Comparison of ENCODE assay signal across 12 cellular contexts in the genomic region with DNA sequence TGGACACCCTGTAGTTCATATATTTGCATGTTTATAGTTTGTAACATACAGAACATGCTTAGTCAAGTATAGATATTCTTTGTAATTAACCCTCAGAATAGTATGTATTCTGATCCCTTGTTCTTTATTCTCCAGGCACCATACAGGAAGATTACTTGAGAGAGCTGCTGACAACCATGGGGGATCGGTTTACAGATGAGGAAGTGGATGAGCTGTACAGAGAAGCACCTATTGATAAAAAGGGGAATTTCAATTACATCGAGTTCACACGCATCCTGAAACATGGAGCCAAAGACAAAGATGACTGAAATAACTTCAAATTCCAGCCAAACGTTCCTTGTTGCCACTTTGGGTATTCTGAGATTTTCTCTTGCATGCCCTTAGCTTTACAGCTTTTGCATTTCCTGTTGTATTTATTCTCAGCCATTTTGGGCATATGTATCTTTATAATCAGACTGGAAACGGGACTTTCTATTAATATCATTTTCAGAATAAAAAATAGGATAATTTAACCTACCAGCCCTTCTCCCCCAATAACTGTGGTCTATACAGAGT. TPM values are rescaled to one million over a fixed set of nuclear protein-coding genes. Genes with fewer than 3 reads are reported as not detected.
DNase-seq lines count a peak whose midpoint lies in the region; ATAC-seq, FAIRE-seq and TF ChIP-seq lines count a peak whose summit lies in the region.
"Had no signal": no experiment of that assay in that cellular context is flagged by ENCODE, and none has a peak within 500 bp of the region (broad histone marks: within the 10 kb centered on the region; RNA-seq: fewer than 3 reads in every experiment).

No MANE protein-coding gene starts in this region.

- TF ChIP-seq RAD21 in liver (IDR thresholded peaks at IDR 0.05): no peak

- H3K4me1 Mint-ChIP-seq in activated CD4-positive, alpha-beta memory T cell treated with anti-CD3 and anti-CD28 coated beads for 36 hours (ENCODE audit: low read depth): peaks cover 75% of the 10 kb centered on the region

- DNase-seq in heart right ventricle (no peak), left cardiac atrium (no peak), urothelium cell line (ENCODE audit: low spot score) (no peak), middle frontal gyrus (ENCODE audit: extremely low spot score, low spot score) (no peak)
- no peak for DNase-seq in activated CD4-positive, alpha-beta memory T cell treated with anti-CD3 and anti-CD28 coated beads for 36 hours
- no peak for DNase-seq in central memory CD4-positive, alpha-beta T cell
- DNase-seq: C1 segment of cervical spinal cord; effector CD4-positive, alpha-beta T cell; NCI-H1092 treated with DMSO at 0.1 percent for 48 hours; Peyer's patch had no signal

- H3K9ac ChIP-seq in liver (ENCODE audit: low read depth in 1 of 2, low read length in 2 of 2): peak overlapping the region in 1 of 2 donors; percentile 12

- H3K27ac ChIP-seq in heart right ventricle: peak overlapping the region in 9 of 10 donors; percentile 67 to 100 (median 99)
- H3K27ac ChIP-seq in liver (ENCODE audit: low read depth in 1 of 2, low read length in 2 of 2): peak overlapping the region; percentile 90 to 95

- no peaks in the 10 kb centered on the region for H3K27me3 ChIP-seq in heart right ventricle
- H3K27me3 ChIP-seq in liver (ENCODE audit: control insufficient read depth in 4 of 4, insufficient read depth in 4 of 4, low read length in 3 of 4): no peaks in the 10 kb centered on the region
- H3K27me3 ChIP-seq: Peyer's patch had no signal

- 32 to 37% methylated on average over 5 of the region's 5 CpGs for WGBS in heart right ventricle, 2 donors
- WGBS in liver: 74% methylated on average over 5 of the region's 5 CpGs

- POLR2A ChIA-PET in activated CD4-positive, alpha-beta memory T cell treated with anti-CD3 and anti-CD28 coated beads for 36 hours (lab: Charles Lee): interaction anchor here (0.9 kb wide), 1 partner anchor 193 kb away, joined by 3 read pairs; no protein-coding TSS in a partner anchor

- H3K9me3 Mint-ChIP-seq in activated CD4-positive, alpha-beta memory T cell treated with anti-CD3 and anti-CD28 coated beads for 36 hours: no peaks in the 10 kb centered on the region

- intact Hi-C loops in heart right ventricle (cut with DNase I) (no loop called here), left cardiac atrium (cut with DNase I) (no loop called here)
- intact Hi-C loops in activated CD4-positive, alpha-beta memory T cell treated with anti-CD3 and anti-CD28 coated beads for 36 hours (cut with micrococcal nuclease): no loop called here

- H3K9me3 ChIP-seq in heart right ventricle (no peaks in the 10 kb centered on the region), liver (ENCODE audit: control insufficient read depth in 4 of 4, low read length in 3 of 4) (no peaks in the 10 kb centered on the region)
- H3K9me3 ChIP-seq: Peyer's patch had no signal

- peak overlapping the region; percentile 70 for H3K27ac Mint-ChIP-seq in activated CD4-positive, alpha-beta memory T cell treated with anti-CD3 and anti-CD28 coated beads for 36 hours

- H3K27me3 Mint-ChIP-seq in activated CD4-positive, alpha-beta memory T cell treated with anti-CD3 and anti-CD28 coated beads for 36 hours: no peaks in the 10 kb centered on the region

- H3K36me3 Mint-ChIP-seq in activated CD4-positive, alpha-beta memory T cell treated with anti-CD3 and anti-CD28 coated beads for 36 hours: peaks cover 51% of the 10 kb centered on the region

- H3K4me3 Mint-ChIP-seq in activated CD4-positive, alpha-beta memory T cell treated with anti-CD3 and anti-CD28 coated beads for 36 hours: no peak overlapping the region

- peaks cover 0 to 80% (median 51%) of the 10 kb centered on the region in 9 donors for H3K36me3 ChIP-seq in heart right ventricle
- peaks cover 6 to 40% (median 28%) of the 10 kb centered on the region in 4 donors for H3K36me3 ChIP-seq in liver (ENCODE audit: control insufficient read depth in 4 of 4, insufficient read depth in 3 of 4, low read depth in 1 of 4, low read length in 3 of 4)

- CTCF ChIA-PET in activated CD4-positive, alpha-beta memory T cell treated with anti-CD3 and anti-CD28 coated beads for 36 hours (lab: Charles Lee): interaction anchor here (1.8 kb wide), 1 partner anchor 10 kb away, joined by 5 read pairs; no protein-coding TSS in a partner anchor

- FAIRE-seq in urothelium cell line (lab: Jason Lieb, UNC): peak; percentile 82

- no peak for ATAC-seq in heart right ventricle
- ATAC-seq in left cardiac atrium: no peak
- ATAC-seq in HG03025 (IDR thresholded peaks at IDR 0.05; ENCODE audit: low FRiP score, unreplicated experiment): no peak

- H3K4me1 ChIP-seq in heart right ventricle (peaks cover 0 to 100% (median 56%) of the 10 kb centered on the region in 9 donors), liver (ENCODE audit: control insufficient read depth in 4 of 4, insufficient read depth in 4 of 4, low read length in 3 of 4) (peaks cover 7 to 44% (median 22%) of the 10 kb centered on the region in 4 donors)

- H3K4me3 ChIP-seq in heart right ventricle (peak overlapping the region; percentile 1 to 95 (median 52)), liver (ENCODE audit: low read depth in 1 of 3, low read length in 3 of 3) (no peak overlapping the region)
- H3K4me3 ChIP-seq: Peyer's patch had no signal

- TF ChIP-seq CTCF in heart right ventricle (IDR thresholded peaks at IDR 0.05): no peak
- no peak for TF ChIP-seq CTCF in liver (IDR thresholded peaks at IDR 0.05; ENCODE audit: low read depth, low read length, missing input control)

TF ChIP-seq in liver, 16 proteins besides CTCF, POLR2A, EP300 and RAD21 (continues in another document):
- no peak for TF ChIP-seq EGR1 (IDR thresholded peaks at IDR 0.05; ENCODE audit: low read depth in 2 of 2)
- TF ChIP-seq FOXA2 (IDR thresholded peaks at IDR 0.05): no peak
- TF ChIP-seq HNF4G (IDR thresholded peaks at IDR 0.05): no peak
- no peak for TF ChIP-seq JUND (IDR thresholded peaks at IDR 0.05)
- TF ChIP-seq GABPA (IDR thresholded peaks at IDR 0.05 in 1 of 2, conservative IDR thresholded peaks at IDR 0.05 in 1 of 2): no peak
- no peak for TF ChIP-seq HNF4A (conservative IDR thresholded peaks at IDR 0.05)
- no peak for TF ChIP-seq MAX (IDR thresholded peaks at IDR 0.05)
- TF ChIP-seq, protein P1, sequence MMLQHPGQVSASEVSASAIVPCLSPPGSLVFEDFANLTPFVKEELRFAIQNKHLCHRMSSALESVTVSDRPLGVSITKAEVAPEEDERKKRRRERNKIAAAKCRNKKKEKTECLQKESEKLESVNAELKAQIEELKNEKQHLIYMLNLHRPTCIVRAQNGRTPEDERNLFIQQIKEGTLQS (IDR thresholded peaks at IDR 0.05): no peak
- no peak for TF ChIP-seq RXRA (IDR thresholded peaks at IDR 0.05)
- TF ChIP-seq REST (IDR thresholded peaks at IDR 0.05): no peak
- no peak for TF ChIP-seq YY1 (IDR thresholded peaks at IDR 0.05)
- TF ChIP-seq NR2F2 (IDR thresholded peaks at IDR 0.05): no peak

RNA-seq across cellular contexts. Expression of gene MYL12B, which starts 6.2 kb away (rescaled TPM):
- total RNA-seq in heart right ventricle: 100 to 1,000 TPM; 153 to 241 (median 190) TPM
- 100 to 1,000 TPM; 292 to 457 TPM for polyA plus RNA-seq in heart right ventricle
- 100 to 1,000 TPM; 161 to 230 TPM for total RNA-seq in left cardiac atrium
- 100 to 1,000 TPM; 335 to 339 TPM for total RNA-seq in activated CD4-positive, alpha-beta memory T cell treated with anti-CD3 and anti-CD28 coated beads for 36 hours
- total RNA-seq in liver: 100 to 1,000 TPM; 106 to 111 TPM
- 100 to 1,000 TPM; 200 to 303 TPM for polyA plus RNA-seq in liver

RNA-seq across cellular contexts. Expression of gene MYL12A, which starts 8.1 kb away (rescaled TPM):
- 1,000 to 10,000 TPM in 9 of 10 donors, 100 to 1,000 TPM in 1; 952 to 8,349 (median 4,124) TPM for total RNA-seq in heart right ventricle
- 1,000 to 10,000 TPM in 1 of 2 donors, 100 to 1,000 TPM in 1; 708 to 3,345 TPM for polyA plus RNA-seq in heart right ventricle
- total RNA-seq in left cardiac atrium: 100 to 1,000 TPM; 919 to 945 TPM
- total RNA-seq in activated CD4-positive, alpha-beta memory T cell treated with anti-CD3 and anti-CD28 coated beads for 36 hours: 100 to 1,000 TPM; 538 to 542 TPM
- 100 to 1,000 TPM; 158 to 178 TPM for total RNA-seq in liver
- 100 to 1,000 TPM; 181 to 314 TPM for polyA plus RNA-seq in liver

RNA-seq across cellular contexts. Expression of gene MYOM1, which starts 35.9 kb away (rescaled TPM):
- total RNA-seq in heart right ventricle (1,000 to 10,000 TPM in 4 of 10 donors, 100 to 1,000 TPM in 6; 514 to 1,558 (median 939) TPM), left cardiac atrium (100 to 1,000 TPM; 263 to 351 TPM), liver (10 to 100 TPM; 10.1 to 48.4 TPM)
- polyA plus RNA-seq in heart right ventricle (100 to 1,000 TPM in 1 of 2 donors, 10 to 100 TPM in 1; 94.4 to 174 TPM), liver (10 to 100 TPM; 21.1 to 21.6 TPM)
- 1 to 10 TPM in 1 of 2 experiments, under 1 TPM in 1; 0.90 to 1.2 TPM for total RNA-seq in activated CD4-positive, alpha-beta memory T cell treated with anti-CD3 and anti-CD28 coated beads for 36 hours

Comparison
In these comparisons a context has a peak if more than half of its experiments do, and no peak if none do; other contexts are left out.
1. H3K4me3 ChIP-seq: peak in heart right ventricle (10 of 10); none in liver (0 of 3).
2. RNA of gene MYOM1, which starts 35.9 kb away (total RNA-seq): 514 to 1,558 TPM in heart right ventricle and 263 to 351 TPM in left cardiac atrium; 10.1 to 48.4 TPM in liver and 0.90 to 1.2 TPM in activated CD4-positive, alpha-beta memory T cell treated with anti-CD3 and anti-CD28 coated beads for 36 hours; every median in the first group is over 4 times any median in the second.